1 cellular context compared by ENCODE assay signal in the genomic region with DNA sequence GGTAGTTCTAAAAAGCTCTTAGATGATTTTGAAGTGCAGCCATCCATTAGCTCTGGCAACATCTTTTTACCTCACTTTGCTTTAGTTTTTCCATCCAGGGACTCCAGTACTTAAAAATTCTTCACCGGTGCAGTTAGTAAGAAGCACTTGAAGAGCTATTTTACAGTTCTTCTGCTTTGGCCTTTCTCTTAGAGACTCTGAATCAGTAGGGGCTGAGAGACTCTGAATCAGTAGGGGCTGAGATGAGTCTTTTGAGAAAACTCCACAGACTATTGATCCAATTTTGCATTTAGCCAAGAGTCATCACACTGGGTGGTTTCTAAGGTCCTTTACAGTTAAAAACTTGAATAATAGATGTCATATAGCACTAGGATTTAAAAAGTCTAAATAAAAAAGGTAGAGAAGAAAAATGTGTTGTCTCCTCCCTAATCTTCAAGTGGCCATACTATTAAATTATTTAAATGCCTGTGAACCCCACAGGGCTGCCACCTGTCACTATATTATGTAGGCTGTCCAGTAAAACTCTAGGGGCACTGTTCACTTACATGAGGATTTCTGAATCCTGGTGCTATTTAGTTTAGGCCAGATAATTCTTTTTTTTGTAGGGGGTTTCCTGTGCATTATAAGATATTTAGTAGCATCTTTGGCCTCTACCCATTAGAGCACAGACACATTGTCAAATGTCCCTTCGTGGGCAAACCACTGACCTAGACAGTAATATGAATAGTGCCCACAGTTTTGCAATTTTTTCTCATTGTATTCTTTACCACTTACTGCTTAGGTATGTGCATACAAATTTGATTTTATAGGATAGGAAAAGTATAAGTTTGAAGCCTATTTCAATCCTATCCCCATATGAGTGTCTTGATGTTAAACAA.
TF ChIP-seq lines count a peak whose summit lies in the region.

No MANE protein-coding gene starts in this region.

TF ChIP-seq in K562, 482 proteins besides CTCF, POLR2A, EP300 and RAD21:
- TF ChIP-seq NFE2 (IDR thresholded peaks at IDR 0.05; ENCODE audit: low read depth) (no peak), ZFP30 (CRISPR knock-in tag; IDR thresholded peaks at IDR 0.05; ENCODE audit: borderline replicate concordance) (no peak), KDM4B (IDR thresholded peaks at IDR 0.05; ENCODE audit: borderline replicate concordance in 2 of 2, low read depth in 1 of 2) (no peak), HNRNPL (IDR thresholded peaks at IDR 0.05; ENCODE audit: low read depth, low read length) (no peak)
